Comparison of ENCODE assay signal across 8 cellular contexts in genomic region chr1:63532727-63533126, GRCh38.
"Had no signal": no experiment of that assay in that cellular context is flagged by ENCODE, and none has a peak within 500 bp of the region (broad histone marks: within the 10 kb centered on the region; RNA-seq: fewer than 3 reads in every experiment).

No MANE protein-coding gene starts in this region.

- DNase-seq: H9, HCEC 1CT, KG1 had no signal

- H3K9me3 Mint-ChIP-seq: GM23338, H9, IgD-negative memory B cell had no signal

- H3K27ac ChIP-seq: HL-60 had no signal

- H3K27ac Mint-ChIP-seq: GM23338, H9, IgD-negative memory B cell had no signal

- H3K4me3 ChIP-seq: GM23338 had no signal

- H3K4me1 Mint-ChIP-seq: IgD-negative memory B cell had no signal

- H2AFZ ChIP-seq: GM23338 had no signal

- ATAC-seq: GM23338 had no signal

- H3K27me3 Mint-ChIP-seq: IgD-negative memory B cell had no signal

- H3K4me2 ChIP-seq: GM23338 had no signal

- FAIRE-seq: H1, H54 had no signal

- H3K4me3 Mint-ChIP-seq: GM23338, H9, IgD-negative memory B cell had no signal

- H3K36me3 Mint-ChIP-seq: IgD-negative memory B cell had no signal
